ENCODE assay signal across 27 cellular contexts in genomic region chr7:54037873-54038272, GRCh38.
"Had no signal": no experiment of that assay in that cellular context is flagged by ENCODE, and none has a peak within 500 bp of the region (broad histone marks: within the 10 kb centered on the region; RNA-seq: fewer than 3 reads in every experiment).

No MANE protein-coding gene starts in this region.

- H3K27ac ChIP-seq: colonic mucosa, esophagus squamous epithelium, heart right ventricle, left lung, prostate gland, right atrium auricular region, stomach, thyroid gland had no signal

- H3K4me1 ChIP-seq: colonic mucosa, esophagus squamous epithelium, heart right ventricle, left lung, prostate gland, right atrium auricular region, stomach, thyroid gland had no signal

- H3K36me3 ChIP-seq: colonic mucosa, esophagus squamous epithelium, heart right ventricle, left lung, prostate gland, right atrium auricular region, stomach, thyroid gland had no signal

- H3K9me3 ChIP-seq: colonic mucosa, prostate gland, right atrium auricular region, thyroid gland had no signal

- ATAC-seq: heart right ventricle; left cardiac atrium; left lung; naive thymus-derived CD8-positive, alpha-beta T cell; sciatic nerve had no signal

- H3K4me2 ChIP-seq: smooth muscle cell had no signal

- H3K27me3 ChIP-seq: colonic mucosa, esophagus squamous epithelium, heart right ventricle, left lung, right atrium auricular region, stomach, thyroid gland had no signal

- DNase-seq: colonic mucosa; effector CD8-positive, alpha-beta T cell; erythroblast; esophagus squamous epithelium; foreskin melanocyte; glutamatergic neuron; heart right ventricle; hippocampal formation; left cardiac atrium; left lung; mesenchymal stem cell; midbrain; naive thymus-derived CD8-positive, alpha-beta T cell; nephron progenitor cell; nucleus accumbens; stimulated activated CD4-positive, alpha-beta T cell treated with anti-CD3 and anti-CD28 coated beads, Interleukin-12 subunit alpha, Interleukin-12 subunit beta, amount 100 ng/mL, for 4 hours; stimulated activated CD4-positive, alpha-beta T cell treated with anti-CD3 and anti-CD28 coated beads, Interleukin-1b, Interleukin-23, amount 100 ng/mL, for 48 hours; stimulated activated CD4-positive, alpha-beta T cell treated with anti-CD3 and anti-CD28 coated beads, Interleukin-4, amount 100 ng/mL, for 1 hour; stimulated activated CD8-positive, alpha-beta memory T cell treated with anti-CD3 and anti-CD28 coated beads, Interleukin-4, amount 100 ng/mL, for 48 hours; stimulated activated naive CD4-positive, alpha-beta T cell treated with Interleukin-2 at 50 U/mL for 16 hours; stomach; thyroid gland; trophoblast cell had no signal

- H3K4me3 ChIP-seq: colonic mucosa, esophagus squamous epithelium, heart right ventricle, left lung, prostate gland, right atrium auricular region, smooth muscle cell, stomach, thyroid gland had no signal
